17 cellular contexts compared by ENCODE assay signal in the genomic region with DNA sequence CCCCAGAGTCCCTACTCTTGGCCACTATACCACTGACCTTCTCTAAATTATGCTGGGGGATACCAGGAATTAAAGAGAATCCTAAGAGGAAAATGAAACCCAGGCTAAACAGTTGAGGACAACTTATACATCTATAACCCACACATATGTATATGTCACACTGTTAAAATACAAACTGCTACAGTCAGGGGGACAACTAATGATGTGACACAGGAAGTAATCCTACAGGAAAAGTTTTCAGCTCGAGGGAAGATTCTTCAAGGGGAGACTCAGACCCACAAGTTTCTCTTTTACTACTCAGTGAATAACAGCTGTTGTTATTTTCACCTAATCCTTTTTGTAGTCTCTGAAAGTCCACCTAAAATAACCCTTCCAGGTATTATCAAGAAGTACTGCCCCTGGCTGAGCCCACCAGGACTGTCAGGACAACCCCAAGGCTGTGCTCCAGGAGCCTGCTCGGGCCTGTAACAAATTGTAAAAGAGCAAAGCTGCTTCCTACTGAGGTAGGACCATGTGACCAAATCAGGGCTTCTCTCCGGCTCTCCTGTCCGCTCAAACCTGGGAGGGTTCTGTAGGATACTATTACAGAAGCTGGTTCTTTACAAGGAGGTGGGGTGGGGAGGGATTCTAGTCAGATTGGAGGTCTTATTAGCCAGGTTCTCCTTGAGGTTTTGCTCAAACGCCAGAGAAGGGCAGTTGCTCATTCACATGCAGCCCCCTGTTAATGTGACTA.
DNase-seq lines count a peak whose midpoint lies in the region; ATAC-seq, FAIRE-seq and TF ChIP-seq lines count a peak whose summit lies in the region.
"Had no signal": no experiment of that assay in that cellular context is flagged by ENCODE, and none has a peak within 500 bp of the region (broad histone marks: within the 10 kb centered on the region; RNA-seq: fewer than 3 reads in every experiment).

No MANE protein-coding gene starts in this region.

- H3K4me3 Mint-ChIP-seq in H9: no peak overlapping the region
- no peak overlapping the region for H3K4me3 Mint-ChIP-seq in nephron progenitor cell
- no peak overlapping the region for H3K4me3 Mint-ChIP-seq in activated CD4-positive, alpha-beta T cell treated with anti-CD3 and anti-CD28 coated beads for 36 hours
- H3K4me3 Mint-ChIP-seq: HFFc6 had no signal

- FAIRE-seq in K562 (lab: Jason Lieb, UNC) (no peak), HTR-8/SVneo (lab: Jason Lieb, UNC) (no peak)

- H3K4me1 Mint-ChIP-seq in H9: peaks cover 18 to 31% of the 10 kb centered on the region in 2 experiments
- peaks cover 70% of the 10 kb centered on the region for H3K4me1 Mint-ChIP-seq in nephron progenitor cell
- H3K4me1 Mint-ChIP-seq in activated CD4-positive, alpha-beta T cell treated with anti-CD3 and anti-CD28 coated beads for 36 hours: no peaks in the 10 kb centered on the region

- no peaks in the 10 kb centered on the region for H3K9me3 ChIP-seq in H9 (ENCODE audit: control insufficient read depth, low read depth, low read length)
- H3K9me3 ChIP-seq in K562 (replicated peaks; ENCODE audit: control insufficient read depth, insufficient read depth, low read depth, low read length): no peaks in the 10 kb centered on the region

- H3K4ac ChIP-seq in H9 (ENCODE audit: low read depth, low read length): no peak overlapping the region

- H2BK12ac ChIP-seq in H9 (ENCODE audit: insufficient read length, low read depth, low read length): no peak overlapping the region

- no TSS peak for BruUV-seq in K562 (replicated peaks; lab: Mats Ljungman, UMichigan)

- no peaks in the 10 kb centered on the region for H3K27me3 ChIP-seq in H9 (ENCODE audit: insufficient read depth, low read length)
- H3K27me3 ChIP-seq in K562 (ENCODE audit: control insufficient read depth in 2 of 2, insufficient read depth in 2 of 2, low read length in 2 of 2): peaks cover 16 to 38% of the 10 kb centered on the region in 2 experiments; a peak in 4 of 5 replicates

- no peak for ATAC-seq in K562
- no peak for ATAC-seq in activated CD4-positive, alpha-beta T cell treated with anti-CD3 and anti-CD28 coated beads for 36 hours

- H2AK5ac ChIP-seq in H9 (ENCODE audit: insufficient read length, low read length): no peak overlapping the region

- H2BK120ac ChIP-seq in H9 (ENCODE audit: low read depth, low read length, poor library complexity, severe bottlenecking): no peak overlapping the region

- peaks cover 2% of the 10 kb centered on the region for H3K27me3 Mint-ChIP-seq in H9 (ENCODE audit: low read depth)
- H3K27me3 Mint-ChIP-seq in nephron progenitor cell (ENCODE audit: low read depth, poor library complexity): no peaks in the 10 kb centered on the region
- H3K27me3 Mint-ChIP-seq in activated CD4-positive, alpha-beta T cell treated with anti-CD3 and anti-CD28 coated beads for 36 hours: no peaks in the 10 kb centered on the region

- H4K91ac ChIP-seq in H9 (ENCODE audit: insufficient read length, low read depth, low read length): no peak overlapping the region

- no peak overlapping the region for H3K18ac ChIP-seq in H9 (ENCODE audit: insufficient read length, low read depth, low read length)

- CTCF ChIA-PET in K562 (lab: Yijun Ruan, JAX; ENCODE audit: low intra/inter-chr PET ratio): no interaction called here
- CTCF ChIA-PET in activated CD4-positive, alpha-beta T cell treated with anti-CD3 and anti-CD28 coated beads for 36 hours (lab: Charles Lee): no interaction called here

- no peak overlapping the region for H3T11ph ChIP-seq in H9 (ENCODE audit: low read length)

- H3K27ac Mint-ChIP-seq in H9: peak overlapping the region; percentile 10 to 85 (median 34); a peak in 4 of 7 replicates
- H3K27ac Mint-ChIP-seq in nephron progenitor cell: peak overlapping the region; percentile 85
- H3K27ac Mint-ChIP-seq in activated CD4-positive, alpha-beta T cell treated with anti-CD3 and anti-CD28 coated beads for 36 hours: no peak overlapping the region
- H3K27ac Mint-ChIP-seq: HFFc6 had no signal

- no peaks in the 10 kb centered on the region for H3K4me1 ChIP-seq in H9 (ENCODE audit: insufficient read depth, low read length)
- H3K4me1 ChIP-seq in K562 (replicated peaks in 1 of 2; ENCODE audit: control insufficient read depth in 2 of 2, insufficient read depth in 2 of 2, low read length in 2 of 2): no peaks in the 10 kb centered on the region; a peak in 2 of 5 replicates

- no peaks in the 10 kb centered on the region for H3K9me1 ChIP-seq in K562 (ENCODE audit: control insufficient read depth, insufficient read depth, low read length)

- H3K23ac ChIP-seq in H9 (ENCODE audit: insufficient read length, low read depth, low read length): no peak overlapping the region

- H2BK20ac ChIP-seq in H9 (ENCODE audit: low read depth, low read length, poor library complexity, severe bottlenecking): no peak overlapping the region

- H2BK5ac ChIP-seq in H9 (ENCODE audit: insufficient read length, low read length): no peak overlapping the region

- intact Hi-C loops in K562 (cut with micrococcal nuclease): no loop called here
- intact Hi-C loops in activated CD4-positive, alpha-beta T cell treated with anti-CD3 and anti-CD28 coated beads for 36 hours (cut with DNase I, micrococcal nuclease): no loop called here

- POLR2A ChIA-PET in K562 (lab: Yijun Ruan, JAX): no interaction called here
- POLR2A ChIA-PET in activated CD4-positive, alpha-beta T cell treated with anti-CD3 and anti-CD28 coated beads for 36 hours (lab: Charles Lee): no interaction called here

- H2AFZ ChIP-seq in H9 (ENCODE audit: low read length): no peak overlapping the region
- no peak overlapping the region for H2AFZ ChIP-seq in K562 (ENCODE audit: low read depth, low read length)

- H3K79me1 ChIP-seq in H9 (ENCODE audit: insufficient read depth, low read depth, low read length, poor library complexity, severe bottlenecking): no peaks in the 10 kb centered on the region

- H3K36me3 ChIP-seq in K562 (ENCODE audit: control insufficient read depth, insufficient read depth, low read length): no peaks in the 10 kb centered on the region

- H3K36me3 Mint-ChIP-seq in H9 (ENCODE audit: insufficient read depth in 1 of 3, low read depth in 3 of 3): no peaks in the 10 kb centered on the region
- H3K36me3 Mint-ChIP-seq in nephron progenitor cell (ENCODE audit: low read depth): peaks cover 6% of the 10 kb centered on the region
- no peaks in the 10 kb centered on the region for H3K36me3 Mint-ChIP-seq in activated CD4-positive, alpha-beta T cell treated with anti-CD3 and anti-CD28 coated beads for 36 hours (ENCODE audit: low read depth)

- H3K23me2 ChIP-seq in H9 (ENCODE audit: insufficient read length, low read depth, low read length, poor library complexity, severe bottlenecking): no peaks in the 10 kb centered on the region

- no peak overlapping the region for H2BK15ac ChIP-seq in H9 (ENCODE audit: low read depth, low read length)

- no peak overlapping the region for H3K4me3 ChIP-seq in K562

- no peak for TF ChIP-seq RAD21 in K562 (CRISPR knock-in tag; conservative IDR thresholded peaks at IDR 0.05 in 1 of 2, IDR thresholded peaks at IDR 0.05 in 1 of 2)

- H3K9ac ChIP-seq in H9 (ENCODE audit: extremely low read depth, insufficient read length, low read length) (no peak overlapping the region), K562 (ENCODE audit: insufficient read depth in 1 of 2, low read depth in 2 of 2, low read length in 2 of 2) (no peak overlapping the region)

- H3K56ac ChIP-seq in H9 (ENCODE audit: insufficient read length, low read depth, low read length): no peak overlapping the region

- H3K79me2 ChIP-seq in H9 (ENCODE audit: insufficient read depth, low read length) (no peaks in the 10 kb centered on the region), K562 (ENCODE audit: control insufficient read depth, insufficient read depth, low read length) (no peaks in the 10 kb centered on the region)

- H3K4me2 ChIP-seq in H9 (ENCODE audit: insufficient read depth, insufficient read length, low read length) (no peak overlapping the region), K562 (ENCODE audit: insufficient read depth, low read length) (no peak overlapping the region)

- no peaks in the 10 kb centered on the region for H3K9me3 Mint-ChIP-seq in H9
- peaks cover 11% of the 10 kb centered on the region for H3K9me3 Mint-ChIP-seq in nephron progenitor cell
- no peaks in the 10 kb centered on the region for H3K9me3 Mint-ChIP-seq in activated CD4-positive, alpha-beta T cell treated with anti-CD3 and anti-CD28 coated beads for 36 hours (ENCODE audit: low read depth)
- H3K9me3 Mint-ChIP-seq: HFFc6 had no signal

- DNase-seq in H9 (no peak), LHCN-M2 (ENCODE audit: low read depth) (peak; percentile 15), K562 (ENCODE audit: extremely low read depth in 1 of 4, low spot score in 3 of 4) (no peak), nephron progenitor cell (no peak), HTR-8/SVneo (ENCODE audit: insufficient read length, low spot score) (no peak), nucleus accumbens (lab: John Stamatoyannopoulos, UW) (no peak)
- no peak for DNase-seq in activated CD4-positive, alpha-beta T cell treated with anti-CD3 and anti-CD28 coated beads for 36 hours
- DNase-seq: COR-L47, DMS53, GOT3, HFFc6, IMR-90, MV-4-11, NCI-H1436, NCI-H2029 treated with DMSO at 0.1 percent for 48 hours, NCI-H2171 treated with DMSO at 0.1 percent for 48 hours, NCI-H446 treated with DMSO at 0.1 percent for 48 hours had no signal

- TF ChIP-seq POLR2A in K562 (conservative IDR thresholded peaks at IDR 0.05): no peak

- H3K27ac ChIP-seq in H9 (ENCODE audit: insufficient read length, low read depth, low read length) (no peak overlapping the region), K562 (ENCODE audit: extremely low read depth, low read depth, low read length) (no peak overlapping the region)

- WGBS in H9 (ENCODE audit: extremely low coverage, insufficient read length, low lambda C conversion rate): no CpG with 5 or more reads among the region's 5 CpGs
- WGBS in K562 (ENCODE audit: insufficient coverage, low coverage, missing lambda C conversion rate): 20% methylated on average over 5 of the region's 5 CpGs

- TF ChIP-seq EP300 in K562 (IDR thresholded peaks at IDR 0.05; ENCODE audit: low read length): no peak

- no peak overlapping the region for H3K14ac ChIP-seq in H9 (ENCODE audit: insufficient read depth, low read length)

- in situ Hi-C loops in K562 (cut with MboI): no loop called here

- H4K20me1 ChIP-seq in H9 (ENCODE audit: control insufficient read depth, insufficient read depth, insufficient read length) (no peaks in the 10 kb centered on the region), K562 (replicated peaks; ENCODE audit: control insufficient read depth, insufficient read depth, low read length) (no peaks in the 10 kb centered on the region; the same call in 1 of the 2 replicates)

- H4K5ac ChIP-seq in H9 (ENCODE audit: insufficient read length, low read depth, low read length): no peak overlapping the region

- TF ChIP-seq CTCF in H9 (conservative IDR thresholded peaks at IDR 0.05) (no peak), K562 (IDR thresholded peaks at IDR 0.05 in 2 of 3, conservative IDR thresholded peaks at IDR 0.05 in 1 of 3; ENCODE audit: insufficient read depth in 2 of 3, low read depth in 1 of 3, low read length in 3 of 3) (no peak), nephron progenitor cell (IDR thresholded peaks at IDR 0.05) (no peak)

- no peak overlapping the region for H4K8ac ChIP-seq in H9 (replicated peaks; ENCODE audit: insufficient read length, low read depth, low read length)

TF ChIP-seq in K562, 482 proteins besides CTCF, POLR2A, EP300 and RAD21 (continues in another document):
- TF ChIP-seq GABPA (tag; conservative IDR thresholded peaks at IDR 0.05; ENCODE audit: low read depth) (peak; percentile 61), ZNF77 (CRISPR knock-in tag; IDR thresholded peaks at IDR 0.05) (no peak)
